ENCODE assay signal across 32 cellular contexts in the genomic region with DNA sequence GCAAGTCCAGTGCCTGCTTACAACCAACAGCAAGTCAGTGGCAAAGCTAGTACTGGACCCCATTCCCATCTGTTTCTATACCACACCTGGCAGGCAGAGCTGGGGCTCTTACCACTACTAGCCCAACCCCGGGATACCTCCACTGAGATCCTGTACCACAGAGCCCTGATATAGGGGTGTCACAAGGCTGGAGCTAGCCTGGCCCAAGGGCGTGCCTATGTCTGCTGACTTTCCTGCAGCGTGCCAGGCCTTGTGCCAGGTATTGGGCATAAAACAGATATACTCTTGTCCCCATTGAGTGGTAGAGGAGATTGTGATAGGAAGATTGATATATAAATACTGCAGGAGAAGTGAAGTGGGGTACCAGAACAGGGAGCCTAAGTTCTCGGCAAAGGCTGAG.
"Had no signal": no experiment of that assay in that cellular context is flagged by ENCODE, and none has a peak within 500 bp of the region (broad histone marks: within the 10 kb centered on the region; RNA-seq: fewer than 3 reads in every experiment).

No MANE protein-coding gene starts in this region.

- FAIRE-seq: astrocyte, TTC549 had no signal

- H3K36me3 ChIP-seq: breast epithelium had no signal

- DNase-seq: activated CD4-positive, alpha-beta T cell treated with anti-CD3 and anti-CD28 coated beads, Interleukin-2, amount 10 ng/mL, durations not matched to agents 24 days and 14 days; activated CD4-positive, alpha-beta T cell treated with anti-CD3 and anti-CD28 coated beads, Interleukin-2, amount 50 U/mL, for 4 hours; activated CD8-positive, alpha-beta T cell treated with anti-CD3 and anti-CD28 coated beads for 36 hours; activated gamma-delta T cell treated with Interleukin-2 at 50 U/mL for 16 hours; activated naive CD4-positive, alpha-beta T cell treated with anti-CD3 and anti-CD28 coated beads for 36 hours; activated T-cell treated with anti-CD3 and anti-CD28 coated beads, Interleukin-2, amount 50 U/mL, for 1 hour; adrenal gland; body of pancreas; Kasumi-1; KG1; MG63; NCI-H1092; NCI-H1417; NCI-H146; NCI-H187; NCI-H2029 treated with DMSO at 0.1 percent for 48 hours; NCI-H2107; NCI-H2171; NCI-H510A; NCI-H748 treated with DMSO at 0.1 percent for 48 hours; NK-92 treated with Interleukin-12 subunit alpha and Interleukin-12 subunit beta, amount 100 ng/mL, for 24 hours; PC-3; Peyer's patch; RPMI8226; SHP77; SJCRH30; T1000 had no signal

- H3K27me3 ChIP-seq: adrenal gland, body of pancreas, breast epithelium, MG63, Peyer's patch, SJCRH30 had no signal

- H3K4me1 ChIP-seq: body of pancreas, breast epithelium, Peyer's patch, SJCRH30 had no signal

- H3K4me3 ChIP-seq: adrenal gland, body of pancreas, breast epithelium, MG63, Peyer's patch, SJCRH30, SK-N-MC had no signal

- ATAC-seq: activated CD8-positive, alpha-beta T cell treated with anti-CD3 and anti-CD28 coated beads for 36 hours; activated naive CD4-positive, alpha-beta T cell treated with anti-CD3 and anti-CD28 coated beads, Interleukin-2, amount 50 U/mL, for 72 hours; body of pancreas; PC-3 had no signal

- H3K9me3 ChIP-seq: adrenal gland, body of pancreas, breast epithelium, MG63, Peyer's patch, SJCRH30 had no signal

- H3K27ac ChIP-seq: adrenal gland, body of pancreas, breast epithelium, Peyer's patch, SJCRH30, SK-N-MC had no signal
